ENCODE assay signal across 12 cellular contexts in genomic region chr5:149283611-149284480, GRCh38. TPM values are rescaled to one million over a fixed set of nuclear protein-coding genes. Genes with fewer than 3 reads are reported as not detected.
DNase-seq lines count a peak whose midpoint lies in the region; ATAC-seq and TF ChIP-seq lines count a peak whose summit lies in the region.
"Had no signal": no experiment of that assay in that cellular context is flagged by ENCODE, and none has a peak within 500 bp of the region (broad histone marks: within the 10 kb centered on the region; RNA-seq: fewer than 3 reads in every experiment).

No MANE protein-coding gene starts in this region.

- H3K79me2 ChIP-seq in PC-3 (ENCODE audit: low read length): no peaks in the 10 kb centered on the region

- BruUV-seq in PC-3 (replicated peaks; lab: Mats Ljungman, UMichigan): no TSS peak

- WGBS in heart left ventricle, 4 donors: 27 to 33% (median 30%) methylated on average over 11 of the region's 11 CpGs
- 68 to 70% methylated on average over 11 of the region's 11 CpGs for WGBS in upper lobe of left lung, 2 donors

- H3K27ac ChIP-seq in heart left ventricle: peak overlapping the region; percentile 47 to 92 (median 78)
- peak overlapping the region; percentile 89 for H3K27ac ChIP-seq in foreskin keratinocyte
- H3K27ac ChIP-seq in upper lobe of left lung: peak overlapping the region; percentile 52 to 75 (median 57)
- no peak overlapping the region for H3K27ac ChIP-seq in PC-3 (ENCODE audit: low read length)
- H3K27ac ChIP-seq: RWPE1, transverse colon had no signal

- H3F3A ChIP-seq in PC-3 (ENCODE audit: low read length, unreplicated experiment): no peaks in the 10 kb centered on the region

- peaks cover 16 to 98% (median 83%) of the 10 kb centered on the region in 12 donors for H3K4me1 ChIP-seq in heart left ventricle
- H3K4me1 ChIP-seq in foreskin keratinocyte: peaks cover 10% of the 10 kb centered on the region
- H3K4me1 ChIP-seq in upper lobe of left lung: peaks cover 15 to 29% (median 25%) of the 10 kb centered on the region in 4 donors
- no peaks in the 10 kb centered on the region for H3K4me1 ChIP-seq in PC-3 (ENCODE audit: insufficient read depth, low read length)

- ATAC-seq in heart left ventricle (peak in 3 of 4 donors; percentile 34 to 66 (median 63)), Right ventricle myocardium inferior (no peak), foreskin keratinocyte (no peak), upper lobe of left lung (ENCODE audit: low FRiP score in 2 of 2) (no peak), PC-3 (no peak)
- ATAC-seq: activated naive CD8-positive, alpha-beta T cell treated with anti-CD3 and anti-CD28 coated beads, Interleukin-2, amount 50 U/mL, for 24 hours had no signal

- CTCF ChIA-PET in PC-3 (lab: Charles Lee): no interaction called here

- no peak overlapping the region for H3K9ac ChIP-seq in PC-3 (ENCODE audit: low read length)

- no peak for TF ChIP-seq EP300 in upper lobe of left lung (IDR thresholded peaks at IDR 0.05)

- H3K4me2 ChIP-seq in PC-3 (ENCODE audit: low read length): no peak overlapping the region

- no peaks in the 10 kb centered on the region for H3K27me3 ChIP-seq in heart left ventricle
- no peaks in the 10 kb centered on the region for H3K27me3 ChIP-seq in foreskin keratinocyte
- no peaks in the 10 kb centered on the region for H3K27me3 ChIP-seq in upper lobe of left lung
- no peaks in the 10 kb centered on the region for H3K27me3 ChIP-seq in PC-3 (ENCODE audit: low read length)
- H3K27me3 ChIP-seq: transverse colon had no signal

- TF ChIP-seq CTCF in heart left ventricle (IDR thresholded peaks at IDR 0.05) (no peak), foreskin keratinocyte (conservative IDR thresholded peaks at IDR 0.05) (no peak), upper lobe of left lung (IDR thresholded peaks at IDR 0.05) (no peak), PC-3 (conservative IDR thresholded peaks at IDR 0.05; ENCODE audit: low read depth, low read length) (no peak), GM13977 (IDR thresholded peaks at IDR 0.05; ENCODE audit: extremely low read depth, insufficient read depth, missing control alignments) (no peak)

- H3K36me3 ChIP-seq in heart left ventricle (peaks cover 0 to 14% (median 0%) of the 10 kb centered on the region in 9 donors), upper lobe of left lung (no peaks in the 10 kb centered on the region), PC-3 (ENCODE audit: low read depth, low read length) (no peaks in the 10 kb centered on the region)
- H3K36me3 ChIP-seq: transverse colon had no signal

- no peaks in the 10 kb centered on the region for H3K9me3 ChIP-seq in heart left ventricle
- H3K9me3 ChIP-seq in upper lobe of left lung: no peaks in the 10 kb centered on the region
- no peaks in the 10 kb centered on the region for H3K9me3 ChIP-seq in PC-3 (ENCODE audit: low read length)
- H3K9me3 ChIP-seq: transverse colon had no signal

- POLR2A ChIA-PET in PC-3 (lab: Charles Lee; ENCODE audit: unreplicated experiment): interaction anchor here (0.6 kb wide), 1 partner anchor 12 kb away, joined by 3 read pairs; the partner anchor contains the start of gene AFAP1L1

- H4K20me1 ChIP-seq in PC-3 (ENCODE audit: low read length): no peaks in the 10 kb centered on the region

- no peaks in the 10 kb centered on the region for H3K9me2 ChIP-seq in PC-3 (replicated peaks; ENCODE audit: low read length)

- no peak for TF ChIP-seq POLR2A in heart left ventricle (IDR thresholded peaks at IDR 0.05)
- TF ChIP-seq POLR2A in upper lobe of left lung (IDR thresholded peaks at IDR 0.05): no peak

- no peak overlapping the region for H2AFZ ChIP-seq in PC-3 (ENCODE audit: low read length)

- DNase-seq in heart left ventricle (no peak), Right ventricle myocardium inferior (ENCODE audit: missing footprints) (no peak), NCI-H69 (lab: John Stamatoyannopoulos, UW) (peak; percentile 61), foreskin keratinocyte (no peak), upper lobe of left lung (no peak), PC-3 (no peak), GM13977 (ENCODE audit: low spot score) (no peak), activated gamma-delta T cell (lab: John Stamatoyannopoulos, UW) (no peak)
- DNase-seq: activated naive CD8-positive, alpha-beta T cell treated with anti-CD3 and anti-CD28 coated beads, Interleukin-2, amount 50 U/mL, for 24 hours; hypothalamus; transverse colon had no signal

- intact Hi-C loops in heart left ventricle (cut with DNase I) (no loop called here), Right ventricle myocardium inferior (cut with DNase I) (no loop called here), PC-3 (cut with micrococcal nuclease) (no loop called here)

- H3K4me3 ChIP-seq in heart left ventricle (peak overlapping the region in 4 of 12 donors; percentile 2 to 11 (median 6)), upper lobe of left lung (no peak overlapping the region), PC-3 (ENCODE audit: low read length) (no peak overlapping the region)
- H3K4me3 ChIP-seq: transverse colon had no signal

- in situ Hi-C loops in GM13977 (cut with MboI; ENCODE audit: low pct_unique_long_range_greater_than_20kb, low sequenced_read_pairs, unreplicated experiment): no loop called here

RNA-seq across cellular contexts. Expression of gene AFAP1L1, which starts 12.2 kb away (rescaled TPM):
- total RNA-seq in heart left ventricle (10 to 100 TPM; 30.4 to 57.7 (median 45.0) TPM), Right ventricle myocardium inferior (46.9 TPM), foreskin keratinocyte (16.5 and 16.6 TPM in 2 replicates), upper lobe of left lung (10 to 100 TPM; 15.1 to 40.8 (median 26.5) TPM), PC-3 (2014; rRNA removed) (19.6 and 22.3 TPM in 2 replicates)
- polyA plus RNA-seq in heart left ventricle (10 to 100 TPM; 32.2 to 49.5 TPM), foreskin keratinocyte (9.8 and 10.1 TPM in 2 replicates)

Comparison
In these comparisons a context has a peak if more than half of its experiments do, and no peak if none do; other contexts are left out.
1. ATAC-seq: peak in heart left ventricle (3 of 4); none in Right ventricle myocardium inferior (single experiment), foreskin keratinocyte (single experiment), upper lobe of left lung (0 of 2) and PC-3 (single experiment).